Comparison of ENCODE assay signal across 13 cellular contexts in the genomic region with DNA sequence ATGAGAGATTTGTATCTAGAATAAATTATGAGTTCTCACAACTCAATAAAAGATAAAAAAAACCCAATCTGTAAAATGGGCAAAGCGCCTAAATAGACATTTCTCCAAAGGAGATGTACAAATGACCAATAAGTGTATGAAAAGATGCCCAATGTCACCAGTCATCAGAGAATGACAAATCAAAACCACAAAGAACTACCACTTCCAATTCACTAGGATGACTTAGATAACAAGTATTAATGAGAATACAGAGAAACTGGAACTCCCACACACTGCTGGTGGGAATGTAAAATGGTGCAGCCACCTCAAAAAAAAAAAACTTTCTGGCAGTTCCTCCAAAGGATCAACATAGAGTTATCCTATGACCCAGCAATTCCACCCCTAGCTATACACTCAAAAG. TPM values are rescaled to one million over a fixed set of nuclear protein-coding genes. Genes with fewer than 3 reads are reported as not detected.
DNase-seq lines count a peak whose midpoint lies in the region; ATAC-seq and TF ChIP-seq lines count a peak whose summit lies in the region.
"Had no signal": no experiment of that assay in that cellular context is flagged by ENCODE, and none has a peak within 500 bp of the region (broad histone marks: within the 10 kb centered on the region; RNA-seq: fewer than 3 reads in every experiment).

No MANE protein-coding gene starts in this region.

- DNase-seq in AG04449 (ENCODE audit: low read depth, low spot score), result peak; percentile 87
- DNase-seq in EH (ENCODE audit: low read depth), result peak; percentile 98
- peak; percentile 62 for DNase-seq in T-helper 2 cell treated with Interferon-gamma antibody and Interleukin-4, amounts not matched to agents 5 μg/mL and 100 μg/mL, for 36 hours (ENCODE audit: low spot score)
- peak; percentile 84 to 86 for DNase-seq in foreskin fibroblast
- no peak for DNase-seq in DMS53 (lab: John Stamatoyannopoulos, UW)
- no peak for DNase-seq in DMS79 (lab: John Stamatoyannopoulos, UW)
- DNase-seq in right lobe of liver, result no peak
- DNase-seq in NCI-H774 (lab: John Stamatoyannopoulos, UW), result no peak
- DNase-seq: MM.1S; NCI-H2227 treated with DMSO at 0.1 percent for 48 hours; stimulated activated CD4-positive, alpha-beta T cell treated with anti-CD3 and anti-CD28 coated beads, Interleukin-12 subunit alpha, Interleukin-12 subunit beta, amount 100 ng/mL, for 4 hours had no signal

- H3K36me3 Mint-ChIP-seq in T-helper 2 cell treated with Interferon-gamma antibody and Interleukin-4, amounts not matched to agents 5 μg/mL and 100 μg/mL, for 36 hours (ENCODE audit: low read depth), result peaks cover 3% of the 10 kb centered on the region
- H3K36me3 Mint-ChIP-seq: neural progenitor cell had no signal

- no peaks in the 10 kb centered on the region for H3K36me3 ChIP-seq in right lobe of liver
- H3K36me3 ChIP-seq: neural progenitor cell had no signal

- no peaks in the 10 kb centered on the region for H3K9me3 ChIP-seq in right lobe of liver

- no peaks in the 10 kb centered on the region for H3K4me1 ChIP-seq in right lobe of liver
- H3K4me1 ChIP-seq: neural progenitor cell had no signal

- intact Hi-C loops in right lobe of liver (cut with DNase I), result no loop called here

- H3K9me3 Mint-ChIP-seq in T-helper 2 cell treated with Interferon-gamma antibody and Interleukin-4, amounts not matched to agents 5 μg/mL and 100 μg/mL, for 36 hours, result peaks cover 4% of the 10 kb centered on the region

- H3K27ac Mint-ChIP-seq in T-helper 2 cell treated with Interferon-gamma antibody and Interleukin-4, amounts not matched to agents 5 μg/mL and 100 μg/mL, for 36 hours, result no peak overlapping the region
- H3K27ac Mint-ChIP-seq: neural progenitor cell had no signal

- no peak overlapping the region for H3K4me3 ChIP-seq in AG04449 (ENCODE audit: low read depth, low read length)
- no peak overlapping the region for H3K4me3 ChIP-seq in foreskin fibroblast (ENCODE audit: low read depth in 1 of 2, low read length in 2 of 2)
- H3K4me3 ChIP-seq in right lobe of liver, result no peak overlapping the region
- H3K4me3 ChIP-seq: neural progenitor cell had no signal

- peak overlapping the region; percentile 11 for H3K4me3 Mint-ChIP-seq in T-helper 2 cell treated with Interferon-gamma antibody and Interleukin-4, amounts not matched to agents 5 μg/mL and 100 μg/mL, for 36 hours
- H3K4me3 Mint-ChIP-seq: neural progenitor cell had no signal

- H3K27me3 Mint-ChIP-seq in T-helper 2 cell treated with Interferon-gamma antibody and Interleukin-4, amounts not matched to agents 5 μg/mL and 100 μg/mL, for 36 hours (ENCODE audit: low read depth), result no peaks in the 10 kb centered on the region

- WGBS in right lobe of liver (ENCODE audit: insufficient coverage, low coverage, low lambda C conversion rate, missing lambda C conversion rate), result 50% methylated on average over 1 of the region's 1 CpG

- ATAC-seq in right lobe of liver, result no peak
- ATAC-seq: activated CD4-positive, CD25-positive, alpha-beta regulatory T cell treated with anti-CD3 and anti-CD28 coated beads, Interleukin-2, amount 50 U/mL, for 24 hours had no signal

- CTCF ChIA-PET in AG04449 (lab: Yijun Ruan, JAX), result interaction anchor here (1.1 to 13.6 kb wide), 7 partner anchors 11 to 44 kb away, joined by 3 to 200 read pairs (median 4); a partner anchor contains a TSS

- no peaks in the 10 kb centered on the region for H3K27me3 ChIP-seq in right lobe of liver
- H3K27me3 ChIP-seq: neural progenitor cell had no signal

- no peak for TF ChIP-seq POLR2A in right lobe of liver (IDR thresholded peaks at IDR 0.05)

- TF ChIP-seq CTCF in AG04449 (IDR thresholded peaks at IDR 0.05; ENCODE audit: insufficient read depth, low read length, missing control alignments) (no peak), foreskin fibroblast (IDR thresholded peaks at IDR 0.05; ENCODE audit: low read depth, low read length) (no peak), right lobe of liver (IDR thresholded peaks at IDR 0.05) (no peak)

- no peak overlapping the region for H3K27ac ChIP-seq in right lobe of liver
- H3K27ac ChIP-seq: neural progenitor cell had no signal

- POLR2A ChIA-PET in AG04449 (lab: Yijun Ruan, JAX), result interaction anchor here (0.5 to 9.9 kb wide), 3 partner anchors 19 to 35 kb away, joined by 4 to 76 read pairs (median 10); a partner anchor contains a TSS

- H3K4me1 Mint-ChIP-seq in T-helper 2 cell treated with Interferon-gamma antibody and Interleukin-4, amounts not matched to agents 5 μg/mL and 100 μg/mL, for 36 hours (ENCODE audit: low read depth), result peaks cover 85% of the 10 kb centered on the region

RNA-seq across cellular contexts. Expression of a gene that starts 17.4 kb away (rescaled TPM):
- 10 to 100 TPM in 3 of 6 experiments, 1 to 10 TPM in 3; 4.5 to 21.1 (median 8.8) TPM for total RNA-seq in right lobe of liver

RNA-seq across cellular contexts. Expression of a gene that starts 55.7 kb away (rescaled TPM):
- 10 to 100 TPM; 20.8 to 52.8 (median 35.1) TPM for total RNA-seq in right lobe of liver

Comparison
In these comparisons a context has a peak if more than half of its experiments do, and no peak if none do; other contexts are left out.
1. DNase-seq: peak in AG04449 (single experiment), EH (single experiment), T-helper 2 cell treated with Interferon-gamma antibody and Interleukin-4, amounts not matched to agents 5 μg/mL and 100 μg/mL, for 36 hours (single experiment) and foreskin fibroblast (2 of 2); none in DMS53 (single experiment), DMS79 (single experiment), right lobe of liver (0 of 3) and NCI-H774 (single experiment).